36 cellular contexts compared by ENCODE assay signal in the genomic region with DNA sequence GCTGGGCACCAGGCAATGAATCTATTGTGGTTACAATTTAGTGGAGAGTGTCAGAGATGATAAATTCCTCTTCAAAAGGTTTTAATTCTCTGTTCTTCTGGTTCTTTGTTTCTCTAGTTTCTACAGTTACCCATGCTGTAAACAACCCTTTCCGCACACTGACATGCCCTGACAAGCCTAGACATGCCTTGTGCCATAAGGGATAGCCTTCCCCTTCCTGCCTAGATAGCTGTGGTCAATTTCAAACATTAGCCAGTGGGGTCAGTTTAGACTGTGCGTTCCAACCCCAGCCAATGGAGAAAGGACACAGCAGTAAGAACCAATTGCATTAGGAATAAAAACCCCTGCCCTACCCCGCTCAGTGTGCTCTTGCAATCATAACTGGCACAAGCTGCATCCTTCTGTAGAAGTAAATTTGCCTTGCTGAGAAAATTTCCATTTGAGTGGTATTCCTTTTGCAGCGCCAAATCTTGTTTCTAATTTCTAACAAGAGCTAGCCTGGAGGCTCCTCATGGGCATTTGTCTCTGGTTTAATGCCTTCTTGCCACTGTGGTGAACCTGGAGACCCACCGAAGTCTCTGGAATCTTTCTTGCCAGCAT. TPM values are rescaled to one million over a fixed set of nuclear protein-coding genes. Genes with fewer than 3 reads are reported as not detected.
DNase-seq lines count a peak whose midpoint lies in the region; ATAC-seq and TF ChIP-seq lines count a peak whose summit lies in the region.
"Had no signal": no experiment of that assay in that cellular context is flagged by ENCODE, and none has a peak within 500 bp of the region (broad histone marks: within the 10 kb centered on the region; RNA-seq: fewer than 3 reads in every experiment).

No MANE protein-coding gene starts in this region.

- H3K27ac ChIP-seq in mammary epithelial cell (ENCODE audit: insufficient read depth, low read depth, low read length): no peak overlapping the region
- no peak overlapping the region for H3K27ac ChIP-seq in thyroid gland
- no peak overlapping the region for H3K27ac ChIP-seq in substantia nigra (ENCODE audit: low read depth, low read length, poor library complexity, severe bottlenecking)
- H3K27ac ChIP-seq in left lung: no peak overlapping the region
- H3K27ac ChIP-seq: C4-2B, esophagus squamous epithelium, heart right ventricle, lower lobe of right lung, SJCRH30, upper lobe of left lung had no signal

- TF ChIP-seq CTCF in mammary epithelial cell (conservative IDR thresholded peaks at IDR 0.05 in 1 of 2, IDR thresholded peaks at IDR 0.05 in 1 of 2; ENCODE audit: extremely low read depth in 1 of 2, insufficient read depth in 1 of 2, low read depth in 1 of 2, low read length in 2 of 2): no peak
- no peak for TF ChIP-seq CTCF in progenitor cell of endocrine pancreas (IDR thresholded peaks at IDR 0.05; ENCODE audit: unreplicated experiment)
- TF ChIP-seq CTCF in thyroid gland (IDR thresholded peaks at IDR 0.05): no peak
- no peak for TF ChIP-seq CTCF in left lung (IDR thresholded peaks at IDR 0.05)

- no peak overlapping the region for H3K4me3 ChIP-seq in mammary epithelial cell (replicated peaks in 1 of 3; ENCODE audit: insufficient read depth in 1 of 3, low read depth in 2 of 3, low read length in 3 of 3)
- H3K4me3 ChIP-seq in thyroid gland (replicated peaks in 1 of 3): no peak overlapping the region
- H3K4me3 ChIP-seq in left lung: no peak overlapping the region
- H3K4me3 ChIP-seq: esophagus squamous epithelium, heart right ventricle, lower lobe of right lung, SJCRH30, upper lobe of left lung had no signal

- no peak overlapping the region for H3K4me3 Mint-ChIP-seq in activated naive CD4-positive, alpha-beta T cell treated with anti-CD3 and anti-CD28 coated beads for 36 hours
- no peak overlapping the region for H3K4me3 Mint-ChIP-seq in activated naive CD4-positive, alpha-beta T cell treated with anti-CD3 and anti-CD28 coated beads, Interleukin-2, amount 10 ng/mL, durations not matched to agents 7 days and 5 days
- no peak overlapping the region for H3K4me3 Mint-ChIP-seq in progenitor cell of endocrine pancreas (ENCODE audit: low read depth)
- H3K4me3 Mint-ChIP-seq: activated CD4-positive, alpha-beta T cell treated with anti-CD3 and anti-CD28 coated beads, Interleukin-2, amount 10 ng/mL, durations not matched to agents 7 days and 5 days; activated T-cell treated with anti-CD3 and anti-CD28 coated beads, Interleukin-2, amount 50 U/mL, for 24 hours; brain; natural killer cell treated with Interleukin-12 subunit alpha and Interleukin-12 subunit beta and Interleukin-15 and Interleukin-18, amount 100 ng/mL, for 72 hours had no signal

- H3K4me1 Mint-ChIP-seq in activated naive CD4-positive, alpha-beta T cell treated with anti-CD3 and anti-CD28 coated beads for 36 hours (ENCODE audit: low read depth): no peaks in the 10 kb centered on the region
- no peaks in the 10 kb centered on the region for H3K4me1 Mint-ChIP-seq in activated naive CD4-positive, alpha-beta T cell treated with anti-CD3 and anti-CD28 coated beads, Interleukin-2, amount 10 ng/mL, durations not matched to agents 7 days and 5 days
- no peaks in the 10 kb centered on the region for H3K4me1 Mint-ChIP-seq in progenitor cell of endocrine pancreas (ENCODE audit: low read depth)
- H3K4me1 Mint-ChIP-seq: activated CD4-positive, alpha-beta T cell treated with anti-CD3 and anti-CD28 coated beads, Interleukin-2, amount 10 ng/mL, durations not matched to agents 7 days and 5 days; brain had no signal

- H3K9ac ChIP-seq in mammary epithelial cell (ENCODE audit: insufficient read depth, low read length): no peak overlapping the region

- no peaks in the 10 kb centered on the region for H4K20me1 ChIP-seq in mammary epithelial cell (ENCODE audit: insufficient read depth, low read length)

- 42% methylated on average over 5 of the region's 5 CpGs for WGBS in mammary epithelial cell (ENCODE audit: low coverage, missing lambda C conversion rate)
- WGBS in thyroid gland, 2 donors: 91 to 96% methylated on average over 5 of the region's 5 CpGs

- CTCF ChIA-PET in activated naive CD4-positive, alpha-beta T cell treated with anti-CD3 and anti-CD28 coated beads for 36 hours (lab: Charles Lee): interaction anchor here (0.7 kb wide), 1 partner anchor 384 kb away, joined by 4 read pairs; no protein-coding TSS in a partner anchor
- CTCF ChIA-PET in activated naive CD4-positive, alpha-beta T cell treated with anti-CD3 and anti-CD28 coated beads, Interleukin-2, amount 10 ng/mL, durations not matched to agents 7 days and 5 days (lab: Charles Lee): no interaction called here
- CTCF ChIA-PET in mammary epithelial cell (lab: Charles Lee; ENCODE audit: low non-redundant PET): no interaction called here

- peaks cover 9% of the 10 kb centered on the region for H3K27me3 Mint-ChIP-seq in activated naive CD4-positive, alpha-beta T cell treated with anti-CD3 and anti-CD28 coated beads for 36 hours (ENCODE audit: low read depth)
- peaks cover 12% of the 10 kb centered on the region for H3K27me3 Mint-ChIP-seq in activated naive CD4-positive, alpha-beta T cell treated with anti-CD3 and anti-CD28 coated beads, Interleukin-2, amount 10 ng/mL, durations not matched to agents 7 days and 5 days
- no peaks in the 10 kb centered on the region for H3K27me3 Mint-ChIP-seq in progenitor cell of endocrine pancreas

- H3K9me3 ChIP-seq in mammary epithelial cell (replicated peaks; ENCODE audit: insufficient read depth, low read length) (peaks cover 20% of the 10 kb centered on the region), thyroid gland (no peaks in the 10 kb centered on the region), left lung (peaks cover 4 to 19% of the 10 kb centered on the region in 2 donors)
- H3K9me3 ChIP-seq: SJCRH30 had no signal

- H3K36me3 Mint-ChIP-seq in activated naive CD4-positive, alpha-beta T cell treated with anti-CD3 and anti-CD28 coated beads for 36 hours (ENCODE audit: low read depth): peaks cover 2% of the 10 kb centered on the region
- H3K36me3 Mint-ChIP-seq in activated naive CD4-positive, alpha-beta T cell treated with anti-CD3 and anti-CD28 coated beads, Interleukin-2, amount 10 ng/mL, durations not matched to agents 7 days and 5 days: no peaks in the 10 kb centered on the region
- H3K36me3 Mint-ChIP-seq in progenitor cell of endocrine pancreas (ENCODE audit: insufficient read depth): peaks cover 3% of the 10 kb centered on the region
- H3K36me3 Mint-ChIP-seq: brain had no signal

- peak overlapping the region; percentile 34 for H2AFZ ChIP-seq in mammary epithelial cell (ENCODE audit: low read depth, low read length)

- ATAC-seq in left lung: no peak
- ATAC-seq: heart right ventricle; lower lobe of right lung; natural killer cell treated with Interleukin-12 subunit alpha and Interleukin-12 subunit beta and Interleukin-15 and Interleukin-18, amount 100 ng/mL, for 72 hours had no signal

- H3K4me1 ChIP-seq in mammary epithelial cell (ENCODE audit: insufficient read depth, low read length) (no peaks in the 10 kb centered on the region), thyroid gland (peaks cover 3 to 8% of the 10 kb centered on the region in 2 donors), left lung (no peaks in the 10 kb centered on the region)
- H3K4me1 ChIP-seq: esophagus squamous epithelium, lower lobe of right lung, SJCRH30 had no signal

- peaks cover 16% of the 10 kb centered on the region for H3K9me3 Mint-ChIP-seq in activated naive CD4-positive, alpha-beta T cell treated with anti-CD3 and anti-CD28 coated beads for 36 hours
- peaks cover 15% of the 10 kb centered on the region for H3K9me3 Mint-ChIP-seq in activated naive CD4-positive, alpha-beta T cell treated with anti-CD3 and anti-CD28 coated beads, Interleukin-2, amount 10 ng/mL, durations not matched to agents 7 days and 5 days
- H3K9me3 Mint-ChIP-seq in progenitor cell of endocrine pancreas (ENCODE audit: low read depth): peaks cover 9% of the 10 kb centered on the region

- dilution Hi-C loops in mammary epithelial cell (cut with HindIII; ENCODE audit: low sequenced_read_pairs): no loop called here

- no peak overlapping the region for H3K4me2 ChIP-seq in mammary epithelial cell (ENCODE audit: insufficient read depth, low read depth, low read length)

- DNase-seq in activated naive CD4-positive, alpha-beta T cell treated with anti-CD3 and anti-CD28 coated beads for 36 hours: no peak
- no peak for DNase-seq in activated naive CD4-positive, alpha-beta T cell treated with anti-CD3 and anti-CD28 coated beads, Interleukin-2, amount 10 ng/mL, durations not matched to agents 7 days and 5 days
- DNase-seq in KBM-7 (peak; percentile 52), mammary epithelial cell (peak; percentile 43), progenitor cell of endocrine pancreas (ENCODE audit: low spot score, unreplicated experiment) (no peak), thyroid gland (no peak), substantia nigra (lab: John Stamatoyannopoulos, UW) (no peak), left lung (no peak)
- DNase-seq: activated CD4-positive, alpha-beta T cell treated with anti-CD3 and anti-CD28 coated beads, Interleukin-2, amount 10 ng/mL, durations not matched to agents 7 days and 5 days; activated gamma-delta T cell treated with Interleukin-2 at 50 U/mL for 16 hours; activated T-cell treated with anti-CD3 and anti-CD28 coated beads, Interleukin-2, amount 50 U/mL, for 24 hours; Calu3; DND-41; esophagus squamous epithelium; foreskin melanocyte; GOT3; heart right ventricle; kidney glomerular epithelial cell; lower lobe of right lung; NCI-H187; NCI-H2171; RPMI8226; stimulated activated CD4-positive, alpha-beta T cell treated with anti-CD3 and anti-CD28 coated beads, Interleukin-4, amount 100 ng/mL, for 4 hours; upper lobe of left lung had no signal

- peak overlapping the region; percentile 69 for H3K27ac Mint-ChIP-seq in activated naive CD4-positive, alpha-beta T cell treated with anti-CD3 and anti-CD28 coated beads for 36 hours
- no peak overlapping the region for H3K27ac Mint-ChIP-seq in activated naive CD4-positive, alpha-beta T cell treated with anti-CD3 and anti-CD28 coated beads, Interleukin-2, amount 10 ng/mL, durations not matched to agents 7 days and 5 days
- peak overlapping the region; percentile 26 for H3K27ac Mint-ChIP-seq in progenitor cell of endocrine pancreas
- H3K27ac Mint-ChIP-seq: activated CD4-positive, alpha-beta T cell treated with anti-CD3 and anti-CD28 coated beads, Interleukin-2, amount 10 ng/mL, durations not matched to agents 7 days and 5 days; activated T-cell treated with anti-CD3 and anti-CD28 coated beads, Interleukin-2, amount 50 U/mL, for 24 hours; natural killer cell treated with Interleukin-12 subunit alpha and Interleukin-12 subunit beta and Interleukin-15 and Interleukin-18, amount 100 ng/mL, for 72 hours had no signal

- BruUV-seq in mammary epithelial cell (replicated peaks; lab: Mats Ljungman, UMichigan): no TSS peak

- H3K79me2 ChIP-seq in mammary epithelial cell (ENCODE audit: insufficient read depth, low read length): no peaks in the 10 kb centered on the region

- intact Hi-C loops in activated naive CD4-positive, alpha-beta T cell treated with anti-CD3 and anti-CD28 coated beads for 36 hours (cut with micrococcal nuclease): no loop called here
- intact Hi-C loops in mammary epithelial cell (cut with micrococcal nuclease) (no loop called here), thyroid gland (cut with DNase I) (no loop called here), left lung (cut with DNase I) (no loop called here)

- H3K36me3 ChIP-seq in mammary epithelial cell (ENCODE audit: insufficient read depth, low read length) (no peaks in the 10 kb centered on the region), thyroid gland (no peaks in the 10 kb centered on the region), left lung (no peaks in the 10 kb centered on the region)
- H3K36me3 ChIP-seq: esophagus squamous epithelium, heart right ventricle, lower lobe of right lung, SJCRH30, upper lobe of left lung had no signal

- TF ChIP-seq POLR2A in thyroid gland (IDR thresholded peaks at IDR 0.05): no peak

- H3K27me3 ChIP-seq in mammary epithelial cell (ENCODE audit: insufficient read depth, low read length) (no peaks in the 10 kb centered on the region), thyroid gland (no peaks in the 10 kb centered on the region), left lung (no peaks in the 10 kb centered on the region)
- H3K27me3 ChIP-seq: esophagus squamous epithelium, heart right ventricle, SJCRH30, upper lobe of left lung had no signal

- in situ Hi-C loops in KBM-7 (cut with MboI; ENCODE audit: low pct_unique_long_range_greater_than_20kb, low sequenced_read_pairs): no loop called here
- in situ Hi-C loops in mammary epithelial cell (cut with MboI; ENCODE audit: low sequenced_read_pairs in 2 of 2): no loop called here

RNA-seq across cellular contexts. Expression of a gene that starts 6.4 kb away (rescaled TPM):
- not detected for total RNA-seq in activated naive CD4-positive, alpha-beta T cell treated with anti-CD3 and anti-CD28 coated beads for 36 hours
- not detected for total RNA-seq in mammary epithelial cell
- not detected for polyA plus RNA-seq in mammary epithelial cell
- polyA minus RNA-seq in mammary epithelial cell: not detected
- total RNA-seq in progenitor cell of endocrine pancreas: not detected in 2 replicates
- not detected for total RNA-seq in thyroid gland
- not detected for total RNA-seq in left lung
- total RNA-seq: A172; activated CD4-positive, alpha-beta T cell treated with anti-CD3 and anti-CD28 coated beads, Interleukin-2, amount 10 ng/mL, durations not matched to agents 7 days and 5 days; Calu3; cerebellum; dermis microvascular lymphatic vessel endothelial cell; esophagus squamous epithelium; heart right ventricle; lower lobe of right lung; mononuclear cell; natural killer cell treated with Interleukin-12 subunit alpha and Interleukin-12 subunit beta and Interleukin-15 and Interleukin-18, amount 100 ng/mL, for 72 hours; NCI-H460; omental fat pad; pulmonary artery endothelial cell; SJCRH30; subcutaneous adipose tissue; upper lobe of left lung had no signal
- polyA plus RNA-seq: heart right ventricle had no signal

RNA-seq across cellular contexts. Expression of a gene that starts 16.1 kb away (rescaled TPM):
- total RNA-seq in activated naive CD4-positive, alpha-beta T cell treated with anti-CD3 and anti-CD28 coated beads for 36 hours: not detected
- total RNA-seq in mammary epithelial cell: not detected
- not detected for polyA plus RNA-seq in mammary epithelial cell
- polyA minus RNA-seq in mammary epithelial cell: not detected
- not detected in 2 replicates for total RNA-seq in progenitor cell of endocrine pancreas
- not detected for total RNA-seq in thyroid gland
- total RNA-seq in left lung: not detected
- total RNA-seq: A172; activated CD4-positive, alpha-beta T cell treated with anti-CD3 and anti-CD28 coated beads, Interleukin-2, amount 10 ng/mL, durations not matched to agents 7 days and 5 days; Calu3; cerebellum; dermis microvascular lymphatic vessel endothelial cell; esophagus squamous epithelium; heart right ventricle; lower lobe of right lung; mononuclear cell; natural killer cell treated with Interleukin-12 subunit alpha and Interleukin-12 subunit beta and Interleukin-15 and Interleukin-18, amount 100 ng/mL, for 72 hours; NCI-H460; omental fat pad; pulmonary artery endothelial cell; SJCRH30; subcutaneous adipose tissue; upper lobe of left lung had no signal
- polyA plus RNA-seq: heart right ventricle had no signal

RNA-seq across cellular contexts. Expression of a gene that starts 29.0 kb away (rescaled TPM):
- under 1 TPM; 0.45 to 0.57 TPM for total RNA-seq in activated naive CD4-positive, alpha-beta T cell treated with anti-CD3 and anti-CD28 coated beads for 36 hours
- total RNA-seq in mammary epithelial cell (not detected), progenitor cell of endocrine pancreas (not detected in 2 replicates), thyroid gland (10 to 100 TPM in 1 of 4 donors, 1 to 10 TPM in 3; 1.8 to 13.2 (median 6.2) TPM), left lung (10 to 100 TPM; 14.7 to 20.6 TPM)
- polyA plus RNA-seq in mammary epithelial cell: not detected
- not detected for polyA minus RNA-seq in mammary epithelial cell
- total RNA-seq: A172, Calu3, dermis microvascular lymphatic vessel endothelial cell, SJCRH30 had no signal

RNA-seq across cellular contexts. Expression of a gene that starts 50.6 kb away (rescaled TPM):
- total RNA-seq in activated naive CD4-positive, alpha-beta T cell treated with anti-CD3 and anti-CD28 coated beads for 36 hours: not detected
- total RNA-seq in mammary epithelial cell (not detected), progenitor cell of endocrine pancreas (4.5 and 7.1 TPM in 2 replicates), thyroid gland (100 to 1,000 TPM in 2 of 4 donors, 10 to 100 TPM in 2; 69.0 to 208 (median 133) TPM), left lung (1,000 to 10,000 TPM in 1 of 2 donors, 100 to 1,000 TPM in 1; 518 to 1,326 TPM)
- polyA plus RNA-seq in mammary epithelial cell: not detected
- not detected for polyA minus RNA-seq in mammary epithelial cell
- total RNA-seq: A172; activated CD4-positive, alpha-beta T cell treated with anti-CD3 and anti-CD28 coated beads, Interleukin-2, amount 10 ng/mL, durations not matched to agents 7 days and 5 days; mononuclear cell; natural killer cell treated with Interleukin-12 subunit alpha and Interleukin-12 subunit beta and Interleukin-15 and Interleukin-18, amount 100 ng/mL, for 72 hours; NCI-H460; SJCRH30 had no signal

Comparison
In these comparisons a context has a peak if more than half of its experiments do, and no peak if none do; other contexts are left out.
1. DNase-seq: peak in KBM-7 (single experiment) and mammary epithelial cell (single experiment); none in activated naive CD4-positive, alpha-beta T cell treated with anti-CD3 and anti-CD28 coated beads for 36 hours (single experiment), activated naive CD4-positive, alpha-beta T cell treated with anti-CD3 and anti-CD28 coated beads, Interleukin-2, amount 10 ng/mL, durations not matched to agents 7 days and 5 days (single experiment), progenitor cell of endocrine pancreas (single experiment), thyroid gland (0 of 2), substantia nigra (0 of 49) and left lung (0 of 2).